ENCODE assay signal across 10 cellular contexts in the genomic region with DNA sequence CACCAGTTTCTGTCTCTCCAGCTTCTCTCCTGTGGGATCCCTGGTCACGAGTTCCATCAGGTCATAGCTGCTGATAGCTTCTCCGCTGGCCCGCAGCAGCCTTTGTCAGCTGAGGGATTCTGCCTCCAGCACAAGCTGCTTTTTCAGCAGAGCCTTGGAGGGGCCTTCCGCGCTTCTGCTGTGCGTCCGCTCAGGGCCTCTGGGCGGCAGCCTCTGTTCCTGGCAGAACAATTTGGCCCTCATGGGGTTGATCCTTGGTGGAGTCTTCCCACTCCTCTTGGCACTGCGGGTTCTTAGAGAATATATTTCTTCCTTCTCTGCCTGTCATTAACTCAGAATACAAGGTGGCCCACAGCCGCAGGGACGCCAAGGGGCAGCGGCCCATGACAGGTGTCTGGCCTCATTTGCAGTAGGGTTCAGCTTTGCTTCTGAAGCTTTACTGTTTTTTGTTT.
DNase-seq lines count a peak whose midpoint lies in the region; ATAC-seq and TF ChIP-seq lines count a peak whose summit lies in the region.
"Had no signal": no experiment of that assay in that cellular context is flagged by ENCODE, and none has a peak within 500 bp of the region (broad histone marks: within the 10 kb centered on the region; RNA-seq: fewer than 3 reads in every experiment).

No MANE protein-coding gene starts in this region.

- H3K36me3 ChIP-seq in adipocyte (ENCODE audit: control insufficient read depth, insufficient read depth, low read length, severe bottlenecking), result peaks cover 24% of the 10 kb centered on the region

- TF ChIP-seq CTCF in CD14-positive monocyte (IDR thresholded peaks at IDR 0.05), result no peak
- no peak for TF ChIP-seq CTCF in progenitor cell of endocrine pancreas (IDR thresholded peaks at IDR 0.05; ENCODE audit: unreplicated experiment)

- H3K27me3 Mint-ChIP-seq in CD14-positive monocyte (ENCODE audit: low read depth in 3 of 3) (peaks cover 0 to 3% (median 0%) of the 10 kb centered on the region in 3 donors), progenitor cell of endocrine pancreas (no peaks in the 10 kb centered on the region)
- H3K27me3 Mint-ChIP-seq in activated T-helper 2 cell treated with anti-CD3 and anti-CD28 coated beads, Interferon-gamma antibody, Interleukin-2, Interleukin-4, amounts not matched to agents 10 μg/mL and 5 μg/mL and 100 μg/mL, durations not matched to agents 14 hours and 24 hours and 36 hours (ENCODE audit: low read depth), result no peaks in the 10 kb centered on the region
- H3K27me3 Mint-ChIP-seq: naive B cell had no signal

- H3K4me3 ChIP-seq in adipocyte (ENCODE audit: low read length), result peak overlapping the region; percentile 58

- H3K4me1 ChIP-seq in adipocyte (ENCODE audit: control insufficient read depth, insufficient read depth, low read length), result peaks cover 34% of the 10 kb centered on the region

- no peaks in the 10 kb centered on the region for H3K27me3 ChIP-seq in adipocyte (replicated peaks; ENCODE audit: control insufficient read depth, insufficient read depth, low read length)

- peak overlapping the region; percentile 49 for H3K9ac ChIP-seq in adipocyte (ENCODE audit: low read length)

- DNase-seq in CD14-positive monocyte (ENCODE audit: low spot score), result no peak
- DNase-seq in adipocyte (ENCODE audit: low read depth), result no peak
- peak; percentile 67 for DNase-seq in left cardiac atrium
- DNase-seq in progenitor cell of endocrine pancreas (ENCODE audit: low spot score, unreplicated experiment), result no peak
- no peak for DNase-seq in activated T-helper 2 cell treated with anti-CD3 and anti-CD28 coated beads, Interferon-gamma antibody, Interleukin-2, Interleukin-4, amounts not matched to agents 10 μg/mL and 5 μg/mL and 100 μg/mL, durations not matched to agents 14 hours and 24 hours and 36 hours (ENCODE audit: low spot score)
- no peak for DNase-seq in NK-92 (lab: John Stamatoyannopoulos, UW; ENCODE audit: unreplicated experiment)
- DNase-seq: naive B cell; stimulated activated naive CD4-positive, alpha-beta T cell had no signal

- H3K36me3 Mint-ChIP-seq in CD14-positive monocyte, result peaks cover 89 to 99% of the 10 kb centered on the region in 2 donors
- H3K36me3 Mint-ChIP-seq in progenitor cell of endocrine pancreas (ENCODE audit: insufficient read depth), result peaks cover 30% of the 10 kb centered on the region
- peaks cover 89% of the 10 kb centered on the region for H3K36me3 Mint-ChIP-seq in activated T-helper 2 cell treated with anti-CD3 and anti-CD28 coated beads, Interferon-gamma antibody, Interleukin-2, Interleukin-4, amounts not matched to agents 10 μg/mL and 5 μg/mL and 100 μg/mL, durations not matched to agents 14 hours and 24 hours and 36 hours (ENCODE audit: low read depth)

- H3K27ac Mint-ChIP-seq in CD14-positive monocyte (peak overlapping the region in 5 of 7 donors; percentile 25 to 64 (median 30)), progenitor cell of endocrine pancreas (peak overlapping the region; percentile 82)
- H3K27ac Mint-ChIP-seq in activated T-helper 2 cell treated with anti-CD3 and anti-CD28 coated beads, Interferon-gamma antibody, Interleukin-2, Interleukin-4, amounts not matched to agents 10 μg/mL and 5 μg/mL and 100 μg/mL, durations not matched to agents 14 hours and 24 hours and 36 hours, result no peak overlapping the region

- H3K9me3 ChIP-seq in adipocyte (ENCODE audit: control insufficient read depth, low read length), result no peaks in the 10 kb centered on the region

- H3K4me1 Mint-ChIP-seq in CD14-positive monocyte (peaks cover 22% of the 10 kb centered on the region), progenitor cell of endocrine pancreas (ENCODE audit: low read depth) (peaks cover 9% of the 10 kb centered on the region)
- H3K4me1 Mint-ChIP-seq in activated T-helper 2 cell treated with anti-CD3 and anti-CD28 coated beads, Interferon-gamma antibody, Interleukin-2, Interleukin-4, amounts not matched to agents 10 μg/mL and 5 μg/mL and 100 μg/mL, durations not matched to agents 14 hours and 24 hours and 36 hours (ENCODE audit: low read depth), result peaks cover 3% of the 10 kb centered on the region

- peak; percentile 41 to 56 for ATAC-seq in left cardiac atrium
- no peak for ATAC-seq in HG03432 (IDR thresholded peaks at IDR 0.05; ENCODE audit: unreplicated experiment)
- ATAC-seq in HG03342 (IDR thresholded peaks at IDR 0.05; ENCODE audit: unreplicated experiment), result no peak

- H3K4me3 Mint-ChIP-seq in CD14-positive monocyte (no peak overlapping the region), progenitor cell of endocrine pancreas (ENCODE audit: low read depth) (no peak overlapping the region)
- no peak overlapping the region for H3K4me3 Mint-ChIP-seq in activated T-helper 2 cell treated with anti-CD3 and anti-CD28 coated beads, Interferon-gamma antibody, Interleukin-2, Interleukin-4, amounts not matched to agents 10 μg/mL and 5 μg/mL and 100 μg/mL, durations not matched to agents 14 hours and 24 hours and 36 hours (ENCODE audit: low read depth)

- intact Hi-C loops in CD14-positive monocyte (cut with micrococcal nuclease) (no loop called here), left cardiac atrium (cut with DNase I) (loop anchor here (5.0 to 10.0 kb wide), 2 partner anchors 118 to 121 kb away; no protein-coding TSS in a partner anchor)
- intact Hi-C loops in activated T-helper 2 cell treated with anti-CD3 and anti-CD28 coated beads, Interferon-gamma antibody, Interleukin-2, Interleukin-4, amounts not matched to agents 10 μg/mL and 5 μg/mL and 100 μg/mL, durations not matched to agents 14 hours and 24 hours and 36 hours (cut with micrococcal nuclease), result no loop called here

- peaks cover 0 to 3% (median 0%) of the 10 kb centered on the region in 7 donors for H3K9me3 Mint-ChIP-seq in CD14-positive monocyte
- H3K9me3 Mint-ChIP-seq in progenitor cell of endocrine pancreas (ENCODE audit: low read depth), result no peaks in the 10 kb centered on the region
- no peaks in the 10 kb centered on the region for H3K9me3 Mint-ChIP-seq in activated T-helper 2 cell treated with anti-CD3 and anti-CD28 coated beads, Interferon-gamma antibody, Interleukin-2, Interleukin-4, amounts not matched to agents 10 μg/mL and 5 μg/mL and 100 μg/mL, durations not matched to agents 14 hours and 24 hours and 36 hours
- H3K9me3 Mint-ChIP-seq: naive B cell had no signal

Comparison
In these comparisons a context has a peak if more than half of its experiments do, and no peak if none do; other contexts are left out.
1. ATAC-seq: peak in left cardiac atrium (2 of 2); none in HG03432 (single experiment) and HG03342 (single experiment).
2. intact Hi-C loops: an anchor here in left cardiac atrium (5.0 to 10.0 kb wide); none called in CD14-positive monocyte and activated T-helper 2 cell treated with anti-CD3 and anti-CD28 coated beads, Interferon-gamma antibody, Interleukin-2, Interleukin-4, amounts not matched to agents 10 μg/mL and 5 μg/mL and 100 μg/mL, durations not matched to agents 14 hours and 24 hours and 36 hours.